40 cellular contexts compared by ENCODE assay signal in the genomic region with DNA sequence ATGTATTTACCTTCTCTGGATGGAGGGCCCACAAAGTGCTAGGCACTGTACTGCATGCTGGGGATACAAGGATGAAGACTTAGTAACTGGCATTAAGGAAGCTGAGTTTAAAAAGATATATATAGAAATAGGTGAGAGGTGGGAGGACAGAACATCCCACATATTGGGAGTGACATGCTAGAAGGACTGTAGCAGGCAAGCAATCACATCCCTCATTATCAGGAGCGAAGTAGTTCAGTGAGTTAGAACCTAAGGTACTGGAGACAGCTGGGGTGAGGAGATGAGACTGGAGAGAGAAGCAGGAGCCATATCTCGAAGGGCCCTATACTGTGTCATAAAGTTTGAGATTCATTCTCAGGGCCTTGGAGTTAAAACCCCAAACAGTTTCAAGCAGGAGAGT. TPM values are rescaled to one million over a fixed set of nuclear protein-coding genes. Genes with fewer than 3 reads are reported as not detected.
"Had no signal": no experiment of that assay in that cellular context is flagged by ENCODE, and none has a peak within 500 bp of the region (broad histone marks: within the 10 kb centered on the region; RNA-seq: fewer than 3 reads in every experiment).

No MANE protein-coding gene starts in this region.

- ATAC-seq: activated naive CD4-positive, alpha-beta T cell treated with anti-CD3 and anti-CD28 coated beads, Interleukin-2, amount 50 U/mL, for 72 hours; activated naive CD8-positive, alpha-beta T cell treated with anti-CD3 and anti-CD28 coated beads, Interleukin-2, amount 50 U/mL, for 24 hours; activated T-cell treated with anti-CD3 and anti-CD28 coated beads, Interleukin-2, amount 50 U/mL, for 4 hours; activated T-cell treated with anti-CD3 and anti-CD28 coated beads, Interleukin-2, amount 50 U/mL, for 72 hours; activated T-helper 17 cell treated with anti-CD3 and anti-CD28 coated beads, Interleukin-2, amount 50 U/mL, for 72 hours; body of pancreas had no signal

- H3K4me1 Mint-ChIP-seq: activated naive CD4-positive, alpha-beta T cell treated with anti-CD3 and anti-CD28 coated beads, Interleukin-2, amount 10 ng/mL, durations not matched to agents 7 days and 5 days; activated naive CD4-positive, alpha-beta T cell treated with anti-CD3 and anti-CD28 coated beads, Interleukin-2, amount 50 U/mL, for 24 hours; activated naive CD8-positive, alpha-beta T cell treated with anti-CD3 and anti-CD28 coated beads for 36 hours; activated naive CD8-positive, alpha-beta T cell treated with anti-CD3 and anti-CD28 coated beads, Interleukin-2, amount 10 ng/mL, durations not matched to agents 7 days and 5 days; brain; central memory CD8-positive, alpha-beta T cell had no signal

- H3K9me3 Mint-ChIP-seq: activated naive CD4-positive, alpha-beta T cell treated with anti-CD3 and anti-CD28 coated beads, Interleukin-2, amount 10 ng/mL, durations not matched to agents 7 days and 5 days; activated naive CD8-positive, alpha-beta T cell treated with anti-CD3 and anti-CD28 coated beads, Interleukin-2, amount 10 ng/mL, durations not matched to agents 7 days and 5 days; central memory CD8-positive, alpha-beta T cell had no signal

- H3K4me1 ChIP-seq: adrenal gland, ascending aorta, body of pancreas, breast epithelium had no signal

- H3K27ac Mint-ChIP-seq: activated naive CD4-positive, alpha-beta T cell treated with anti-CD3 and anti-CD28 coated beads for 36 hours; activated naive CD4-positive, alpha-beta T cell treated with anti-CD3 and anti-CD28 coated beads, Interleukin-2, amount 10 ng/mL, durations not matched to agents 7 days and 5 days; activated naive CD4-positive, alpha-beta T cell treated with anti-CD3 and anti-CD28 coated beads, Interleukin-2, amount 50 U/mL, for 24 hours; activated naive CD4-positive, alpha-beta T cell treated with anti-CD3 and anti-CD28 coated beads, Interleukin-2, amount 50 U/mL, for 72 hours; activated naive CD8-positive, alpha-beta T cell; activated naive CD8-positive, alpha-beta T cell treated with anti-CD3 and anti-CD28 coated beads for 36 hours; activated naive CD8-positive, alpha-beta T cell treated with anti-CD3 and anti-CD28 coated beads, Interleukin-2, amount 10 ng/mL, durations not matched to agents 7 days and 5 days; activated naive CD8-positive, alpha-beta T cell treated with anti-CD3 and anti-CD28 coated beads, Interleukin-2, amount 50 U/mL, for 24 hours; activated T-cell treated with anti-CD3 and anti-CD28 coated beads, Interleukin-2, amount 50 U/mL, for 24 hours; activated T-cell treated with anti-CD3 and anti-CD28 coated beads, Interleukin-2, amount 50 U/mL, for 72 hours; activated T-helper 1 cell treated with anti-CD3 and anti-CD28 coated beads, Interleukin-12 subunit alpha, Interleukin-12 subunit beta, Interleukin-2, Interleukin-4 antibody, amounts not matched to agents 30 ng/mL and 10 ng/mL and 1 ng/mL, durations not matched to agents 14 hours and 24 hours and 36 hours; activated T-helper 17 cell treated with anti-CD3 and anti-CD28 coated beads, Interleukin-2, amount 50 U/mL, for 72 hours; activated T-helper 2 cell treated with anti-CD3 and anti-CD28 coated beads, Interferon-gamma antibody, Interleukin-2, Interleukin-4, amounts not matched to agents 10 μg/mL and 5 μg/mL and 100 μg/mL, durations not matched to agents 14 hours and 24 hours and 36 hours; brain had no signal

- H3K9me3 ChIP-seq: adrenal gland, ascending aorta, body of pancreas, breast epithelium had no signal

- H3K27me3 ChIP-seq: ascending aorta, body of pancreas, brain microvascular endothelial cell, breast epithelium, cardiac muscle cell had no signal

- FAIRE-seq: astrocyte, bronchial epithelial cell had no signal

- H3K27ac ChIP-seq: adrenal gland, ascending aorta, body of pancreas, brain microvascular endothelial cell, breast epithelium, cardiac muscle cell had no signal

- H3K36me3 ChIP-seq: adrenal gland, ascending aorta, brain microvascular endothelial cell, breast epithelium, cardiac muscle cell had no signal

- H3K4me3 Mint-ChIP-seq: activated naive CD4-positive, alpha-beta T cell treated with anti-CD3 and anti-CD28 coated beads for 36 hours; activated naive CD4-positive, alpha-beta T cell treated with anti-CD3 and anti-CD28 coated beads, Interleukin-2, amount 10 ng/mL, durations not matched to agents 7 days and 5 days; activated naive CD4-positive, alpha-beta T cell treated with anti-CD3 and anti-CD28 coated beads, Interleukin-2, amount 50 U/mL, for 24 hours; activated naive CD8-positive, alpha-beta T cell; activated naive CD8-positive, alpha-beta T cell treated with anti-CD3 and anti-CD28 coated beads for 36 hours; activated naive CD8-positive, alpha-beta T cell treated with anti-CD3 and anti-CD28 coated beads, Interleukin-2, amount 10 ng/mL, durations not matched to agents 7 days and 5 days; activated naive CD8-positive, alpha-beta T cell treated with anti-CD3 and anti-CD28 coated beads, Interleukin-2, amount 50 U/mL, for 24 hours; activated T-cell treated with anti-CD3 and anti-CD28 coated beads, Interleukin-2, amount 50 U/mL, for 24 hours; activated T-cell treated with anti-CD3 and anti-CD28 coated beads, Interleukin-2, amount 50 U/mL, for 4 hours; activated T-cell treated with anti-CD3 and anti-CD28 coated beads, Interleukin-2, amount 50 U/mL, for 72 hours; activated T-helper 1 cell treated with anti-CD3 and anti-CD28 coated beads, Interleukin-12 subunit alpha, Interleukin-12 subunit beta, Interleukin-2, Interleukin-4 antibody, amounts not matched to agents 30 ng/mL and 10 ng/mL and 1 ng/mL, durations not matched to agents 14 hours and 24 hours and 36 hours; activated T-helper 17 cell treated with anti-CD3 and anti-CD28 coated beads, Interleukin-2, amount 50 U/mL, for 72 hours; brain; central memory CD8-positive, alpha-beta T cell had no signal

- DNase-seq: activated effector memory CD4-positive, alpha-beta T cell treated with anti-CD3 and anti-CD28 coated beads, Interleukin-2, amount 50 U/mL, for 16 hours; activated effector memory CD4-positive, alpha-beta T cell treated with Interleukin-2 at 50 U/mL for 16 hours; activated gamma-delta T cell; activated gamma-delta T cell treated with Interleukin-2 at 50 U/mL for 16 hours; activated naive CD4-positive, alpha-beta T cell; activated naive CD4-positive, alpha-beta T cell treated with anti-CD3 and anti-CD28 coated beads for 36 hours; activated naive CD4-positive, alpha-beta T cell treated with anti-CD3 and anti-CD28 coated beads, Interleukin-2, amount 10 ng/mL, durations not matched to agents 7 days and 5 days; activated naive CD4-positive, alpha-beta T cell treated with anti-CD3 and anti-CD28 coated beads, Interleukin-2, amount 50 U/mL, for 16 hours; activated naive CD4-positive, alpha-beta T cell treated with Interleukin-2 at 50 U/mL for 16 hours; activated naive CD8-positive, alpha-beta T cell treated with anti-CD3 and anti-CD28 coated beads for 36 hours; activated naive CD8-positive, alpha-beta T cell treated with anti-CD3 and anti-CD28 coated beads, Interleukin-2, amount 10 ng/mL, durations not matched to agents 7 days and 5 days; activated naive CD8-positive, alpha-beta T cell treated with anti-CD3 and anti-CD28 coated beads, Interleukin-2, amount 50 U/mL, for 24 hours; activated T-cell treated with anti-CD3 and anti-CD28 coated beads, Interleukin-2, amount 50 U/mL, for 1 hour; activated T-cell treated with anti-CD3 and anti-CD28 coated beads, Interleukin-2, amount 50 U/mL, for 24 hours; activated T-cell treated with anti-CD3 and anti-CD28 coated beads, Interleukin-2, amount 50 U/mL, for 4 hours; activated T-cell treated with anti-CD3 and anti-CD28 coated beads, Interleukin-2, amount 50 U/mL, for 48 hours; activated T-cell treated with anti-CD3 and anti-CD28 coated beads, Interleukin-2, amount 50 U/mL, for 72 hours; adrenal gland; amniotic stem cell; amygdala; anterior cingulate cortex; aorta; body of pancreas; brain microvascular endothelial cell; central memory CD4-positive, alpha-beta T cell; cerebellar nuclear complex had no signal

- H3K4me3 ChIP-seq: adrenal gland, ascending aorta, body of pancreas, breast epithelium, cardiac muscle cell had no signal

- H3K36me3 Mint-ChIP-seq: activated naive CD4-positive, alpha-beta T cell treated with anti-CD3 and anti-CD28 coated beads, Interleukin-2, amount 10 ng/mL, durations not matched to agents 7 days and 5 days; activated naive CD4-positive, alpha-beta T cell treated with anti-CD3 and anti-CD28 coated beads, Interleukin-2, amount 50 U/mL, for 24 hours; activated naive CD8-positive, alpha-beta T cell treated with anti-CD3 and anti-CD28 coated beads for 36 hours; activated naive CD8-positive, alpha-beta T cell treated with anti-CD3 and anti-CD28 coated beads, Interleukin-2, amount 10 ng/mL, durations not matched to agents 7 days and 5 days; brain had no signal

RNA-seq across cellular contexts. Expression of a gene that starts 51.9 kb away (rescaled TPM):
- total RNA-seq: activated naive CD4-positive, alpha-beta T cell treated with anti-CD3 and anti-CD28 coated beads for 36 hours; activated naive CD4-positive, alpha-beta T cell treated with anti-CD3 and anti-CD28 coated beads, Interleukin-2, amount 50 U/mL, for 72 hours; activated naive CD8-positive, alpha-beta T cell treated with anti-CD3 and anti-CD28 coated beads for 36 hours; ascending aorta; body of pancreas; chondrocyte had no signal
- polyA plus RNA-seq: cardiac muscle cell had no signal
